16 cellular contexts compared by ENCODE assay signal in genomic region chr1:187474266-187474665, GRCh38.
A peak's percentile ranks its signal among the peaks of the same experiment; 100 is the strongest.
DNase-seq lines count a peak whose midpoint lies in the region; ATAC-seq, FAIRE-seq and TF ChIP-seq lines count a peak whose summit lies in the region.
"Had no signal": no experiment of that assay in that cellular context is flagged by ENCODE, and none has a peak within 500 bp of the region (broad histone marks: within the 10 kb centered on the region; RNA-seq: fewer than 3 reads in every experiment).

No MANE protein-coding gene starts in this region.

- no peak for TF ChIP-seq CTCF in AG04450 (IDR thresholded peaks at IDR 0.05; ENCODE audit: low read depth, low read length)
- TF ChIP-seq CTCF in fibroblast of pulmonary artery (IDR thresholded peaks at IDR 0.05; ENCODE audit: low read length, missing control alignments) = no peak
- no peak for TF ChIP-seq CTCF in activated CD8-positive, alpha-beta T cell treated with anti-CD3 and anti-CD28 coated beads for 36 hours (IDR thresholded peaks at IDR 0.05)
- TF ChIP-seq CTCF in HepG2 (CRISPR knock-in tag; IDR thresholded peaks at IDR 0.05) = no peak

- H3K27me3 ChIP-seq in AG04450 (ENCODE audit: control insufficient read depth, insufficient read depth, low read length) (no peaks in the 10 kb centered on the region), HepG2 (ENCODE audit: control insufficient read depth in 1 of 2, insufficient read depth in 2 of 2, low read length in 2 of 2) (no peaks in the 10 kb centered on the region)
- H3K27me3 ChIP-seq: heart left ventricle had no signal

- no peaks in the 10 kb centered on the region for H3K79me2 ChIP-seq in HepG2 (ENCODE audit: insufficient read depth, low read length)

- intact Hi-C loops in activated CD8-positive, alpha-beta T cell treated with anti-CD3 and anti-CD28 coated beads for 36 hours (cut with micrococcal nuclease) = no loop called here
- intact Hi-C loops in HepG2 (cut with micrococcal nuclease; ENCODE audit: unreplicated experiment) = no loop called here

- H3K4me3 Mint-ChIP-seq in activated CD8-positive, alpha-beta T cell treated with anti-CD3 and anti-CD28 coated beads for 36 hours = no peak overlapping the region
- H3K4me3 Mint-ChIP-seq: activated CD8-positive, alpha-beta memory T cell treated with anti-CD3 and anti-CD28 coated beads, Interleukin-2, amount 10 ng/mL, durations not matched to agents 7 days and 5 days; endodermal cell had no signal

- H4K20me1 ChIP-seq in HepG2 (ENCODE audit: insufficient read depth, low read length) = no peaks in the 10 kb centered on the region

- H3K27ac ChIP-seq in AG04450 (ENCODE audit: low read depth, low read length) = no peak overlapping the region
- H3K27ac ChIP-seq in HepG2 (ENCODE audit: extremely low read length, insufficient read depth, low read length) = no peak overlapping the region
- H3K27ac ChIP-seq: heart left ventricle, PC-9 had no signal

- H3K9me3 ChIP-seq in AG04450 (ENCODE audit: control insufficient read depth, insufficient read depth, low read length) = no peaks in the 10 kb centered on the region
- no peaks in the 10 kb centered on the region for H3K9me3 ChIP-seq in HepG2 (ENCODE audit: low read length)
- H3K9me3 ChIP-seq: heart left ventricle had no signal

- POLR2A ChIA-PET in AG04450 (lab: Yijun Ruan, JAX) (no interaction called here), HepG2 (lab: Yijun Ruan, JAX) (no interaction called here)
- POLR2A ChIA-PET in activated CD8-positive, alpha-beta T cell treated with anti-CD3 and anti-CD28 coated beads for 36 hours (lab: Charles Lee) = no interaction called here

- in situ Hi-C loops in HepG2 (cut with HindIII; ENCODE audit: extremely low pct_ligation_motif_present, low pct_unique_long_range_greater_than_20kb) = no loop called here

- H3K4me3 ChIP-seq in AG04450 (ENCODE audit: low read depth, low read length) = no peak overlapping the region
- H3K4me3 ChIP-seq in fibroblast of pulmonary artery (replicated peaks; ENCODE audit: low read depth, low read length) = no peak overlapping the region
- no peak overlapping the region for H3K4me3 ChIP-seq in HepG2 (replicated peaks in 1 of 3; ENCODE audit: insufficient read depth in 1 of 3, low read depth in 2 of 3, low read length in 3 of 3)
- H3K4me3 ChIP-seq: heart left ventricle, PC-9 had no signal

- H3K4me1 Mint-ChIP-seq in activated CD8-positive, alpha-beta T cell treated with anti-CD3 and anti-CD28 coated beads for 36 hours (ENCODE audit: low read depth) = no peaks in the 10 kb centered on the region
- H3K4me1 Mint-ChIP-seq: activated CD8-positive, alpha-beta memory T cell treated with anti-CD3 and anti-CD28 coated beads, Interleukin-2, amount 10 ng/mL, durations not matched to agents 7 days and 5 days; endodermal cell had no signal

- no TSS peak for BruUV-seq in HepG2 (replicated peaks; lab: Mats Ljungman, UMichigan)

- no peak for FAIRE-seq in HepG2 (lab: Jason Lieb, UNC)

- no peak for TF ChIP-seq RAD21 in HepG2 (CRISPR knock-in tag; IDR thresholded peaks at IDR 0.05)

- DNase-seq in AG04450 (ENCODE audit: low read depth, low spot score) (peak; percentile 24), HCEC 1CT (peak; percentile 74), T1000 (lab: John Stamatoyannopoulos, UW) (peak; percentile 11), fibroblast of pulmonary artery (ENCODE audit: low read depth) (peak; percentile 40), HepG2 (ENCODE audit: low spot score) (no peak)
- DNase-seq in activated CD4-positive, alpha-beta T cell treated with anti-CD3 and anti-CD28 coated beads, Interleukin-2, amount 50 U/mL, for 48 hours = no peak
- DNase-seq in activated CD8-positive, alpha-beta T cell treated with anti-CD3 and anti-CD28 coated beads for 36 hours = no peak
- no peak for DNase-seq in stimulated activated CD4-positive, alpha-beta T cell treated with anti-CD3 and anti-CD28 coated beads, Interleukin-4, amount 100 ng/mL, for 24 hours
- DNase-seq: activated CD8-positive, alpha-beta memory T cell treated with anti-CD3 and anti-CD28 coated beads, Interleukin-2, amount 10 ng/mL, durations not matched to agents 7 days and 5 days; activated gamma-delta T cell treated with Interleukin-2 at 50 U/mL for 16 hours; AML-193; DND-41; endodermal cell; heart left ventricle; PC-9; substantia nigra had no signal

- CTCF ChIA-PET in AG04450 (lab: Charles Lee) (no interaction called here), HepG2 (lab: Yijun Ruan, JAX; ENCODE audit: low intra/inter-chr PET ratio, low total read pairs) (no interaction called here)
- CTCF ChIA-PET in activated CD8-positive, alpha-beta T cell treated with anti-CD3 and anti-CD28 coated beads for 36 hours (lab: Charles Lee) = no interaction called here

- no peaks in the 10 kb centered on the region for H3K36me3 Mint-ChIP-seq in activated CD8-positive, alpha-beta T cell treated with anti-CD3 and anti-CD28 coated beads for 36 hours (ENCODE audit: low read depth)
- H3K36me3 Mint-ChIP-seq: activated CD8-positive, alpha-beta memory T cell treated with anti-CD3 and anti-CD28 coated beads, Interleukin-2, amount 10 ng/mL, durations not matched to agents 7 days and 5 days had no signal

- no peak overlapping the region for H3K27ac Mint-ChIP-seq in activated CD8-positive, alpha-beta T cell treated with anti-CD3 and anti-CD28 coated beads for 36 hours
- H3K27ac Mint-ChIP-seq: activated CD8-positive, alpha-beta memory T cell treated with anti-CD3 and anti-CD28 coated beads, Interleukin-2, amount 10 ng/mL, durations not matched to agents 7 days and 5 days; endodermal cell had no signal

- TF ChIP-seq POLR2A in HepG2 (IDR thresholded peaks at IDR 0.05; ENCODE audit: insufficient read depth in 1 of 2, low read depth in 2 of 2, low read length in 2 of 2) = no peak

- H3K4me2 ChIP-seq in HepG2 (ENCODE audit: low read depth, low read length) = no peak overlapping the region
- H3K4me2 ChIP-seq: PC-9 had no signal

- H3K9ac ChIP-seq in HepG2 (ENCODE audit: insufficient read depth, low read depth, low read length) = no peak overlapping the region

- H3K4me1 ChIP-seq in HepG2 (ENCODE audit: insufficient read depth, low read length) = no peaks in the 10 kb centered on the region
- H3K4me1 ChIP-seq: heart left ventricle had no signal

- no peaks in the 10 kb centered on the region for H3K27me3 Mint-ChIP-seq in activated CD8-positive, alpha-beta T cell treated with anti-CD3 and anti-CD28 coated beads for 36 hours
- H3K27me3 Mint-ChIP-seq: activated CD8-positive, alpha-beta memory T cell treated with anti-CD3 and anti-CD28 coated beads, Interleukin-2, amount 10 ng/mL, durations not matched to agents 7 days and 5 days had no signal

- no peak for ATAC-seq in activated CD8-positive, alpha-beta T cell treated with anti-CD3 and anti-CD28 coated beads for 36 hours
- ATAC-seq in HepG2 = no peak
- ATAC-seq: activated CD8-positive, alpha-beta memory T cell treated with anti-CD3 and anti-CD28 coated beads, Interleukin-2, amount 10 ng/mL, durations not matched to agents 7 days and 5 days; heart left ventricle had no signal

- WGBS in HepG2 (ENCODE audit: low lambda C conversion rate) = 3% methylated on average over 3 of the region's 3 CpGs

- no peak overlapping the region for H2AFZ ChIP-seq in HepG2 (ENCODE audit: low read length)
- H2AFZ ChIP-seq: PC-9 had no signal

- TF ChIP-seq EP300 in HepG2 (IDR thresholded peaks at IDR 0.05; ENCODE audit: low read depth in 2 of 2, low read length in 2 of 2) = no peak
- no peak for TF ChIP-seq EP300 in HepG2 (CRISPR knock-in tag; IDR thresholded peaks at IDR 0.05; ENCODE audit: borderline replicate concordance)

- H3K36me3 ChIP-seq in HepG2 (replicated peaks in 1 of 2; ENCODE audit: control insufficient read depth in 1 of 2, insufficient read depth in 2 of 2, low read length in 2 of 2) = no peaks in the 10 kb centered on the region
- H3K36me3 ChIP-seq: heart left ventricle had no signal

- peaks cover 2% of the 10 kb centered on the region for H3K9me3 Mint-ChIP-seq in activated CD8-positive, alpha-beta T cell treated with anti-CD3 and anti-CD28 coated beads for 36 hours
- H3K9me3 Mint-ChIP-seq: endodermal cell had no signal

TF ChIP-seq in HepG2, 621 proteins besides CTCF, POLR2A, EP300 and RAD21 (continues in another document):
- no peak for TF ChIP-seq MIER2 (CRISPR knock-in tag; IDR thresholded peaks at IDR 0.05)
- TF ChIP-seq RFX3 (CRISPR knock-in tag; IDR thresholded peaks at IDR 0.05) = no peak
- no peak for TF ChIP-seq PATZ1 (CRISPR knock-in tag; IDR thresholded peaks at IDR 0.05)
- TF ChIP-seq PCBP2 (optimal IDR thresholded peaks at IDR 0.05; ENCODE audit: low read depth, low read length, poor library complexity, severe bottlenecking) = no peak
- no peak for TF ChIP-seq ZNF713 (CRISPR knock-in tag; IDR thresholded peaks at IDR 0.05)
- TF ChIP-seq ZNF160 (CRISPR knock-in tag; IDR thresholded peaks at IDR 0.05) = no peak
- TF ChIP-seq PAF1 (CRISPR knock-in tag; IDR thresholded peaks at IDR 0.05) = no peak
- TF ChIP-seq HMG20B (CRISPR knock-in tag; conservative IDR thresholded peaks at IDR 0.05) = no peak
- no peak for TF ChIP-seq MYC (CRISPR knock-in tag; IDR thresholded peaks at IDR 0.05; ENCODE audit: borderline replicate concordance)
- no peak for TF ChIP-seq RBM39 (IDR thresholded peaks at IDR 0.05; ENCODE audit: low read depth, low read length, poor library complexity, severe bottlenecking)
- TF ChIP-seq MXI1 (IDR thresholded peaks at IDR 0.05; ENCODE audit: borderline replicate concordance, low read depth, low read length) = no peak
- TF ChIP-seq TRIM24 (CRISPR knock-in tag; IDR thresholded peaks at IDR 0.05) = no peak
- TF ChIP-seq TAF15 (IDR thresholded peaks at IDR 0.05; ENCODE audit: low read depth, low read length, poor library complexity, severe bottlenecking) = no peak
- TF ChIP-seq ZNF296 (CRISPR knock-in tag; conservative IDR thresholded peaks at IDR 0.05) = no peak
- TF ChIP-seq NRL (CRISPR knock-in tag; IDR thresholded peaks at IDR 0.05; ENCODE audit: borderline replicate concordance) = no peak

Comparison
In these comparisons a context has a peak if more than half of its experiments do, and no peak if none do; other contexts are left out.
1. DNase-seq: peak in AG04450 (single experiment), HCEC 1CT (single experiment), T1000 (single experiment) and fibroblast of pulmonary artery (single experiment); none in activated CD4-positive, alpha-beta T cell treated with anti-CD3 and anti-CD28 coated beads, Interleukin-2, amount 50 U/mL, for 48 hours (0 of 2), activated CD8-positive, alpha-beta T cell treated with anti-CD3 and anti-CD28 coated beads for 36 hours (single experiment), HepG2 (single experiment) and stimulated activated CD4-positive, alpha-beta T cell treated with anti-CD3 and anti-CD28 coated beads, Interleukin-4, amount 100 ng/mL, for 24 hours (single experiment).